23 cellular contexts compared by ENCODE assay signal in genomic region chr12:1444142-1444516, GRCh38.
DNase-seq lines count a peak whose midpoint lies in the region; ATAC-seq, FAIRE-seq and TF ChIP-seq lines count a peak whose summit lies in the region.
"Had no signal": no experiment of that assay in that cellular context is flagged by ENCODE, and none has a peak within 500 bp of the region (broad histone marks: within the 10 kb centered on the region; RNA-seq: fewer than 3 reads in every experiment).

No MANE protein-coding gene starts in this region.

- no peak for FAIRE-seq in K562 (lab: Jason Lieb, UNC)

- H3K27ac Mint-ChIP-seq in nephron progenitor cell (peak overlapping the region; percentile 78), neural progenitor cell (no peak overlapping the region)
- H3K27ac Mint-ChIP-seq: activated CD4-positive, alpha-beta memory T cell treated with anti-CD3 and anti-CD28 coated beads for 36 hours; activated naive CD4-positive, alpha-beta T cell treated with anti-CD3 and anti-CD28 coated beads, Interleukin-2, amount 10 ng/mL, durations not matched to agents 7 days and 5 days had no signal

- TF ChIP-seq EP300 in K562 (IDR thresholded peaks at IDR 0.05; ENCODE audit: low read length), result no peak
- TF ChIP-seq EP300 in transverse colon (IDR thresholded peaks at IDR 0.05; ENCODE audit: low read depth), result no peak

- intact Hi-C loops in K562 (cut with micrococcal nuclease) (no loop called here), transverse colon (cut with DNase I; ENCODE audit: low total_unique reads) (no loop called here)

- H3K36me3 Mint-ChIP-seq in nephron progenitor cell (ENCODE audit: low read depth), result peaks cover 51% of the 10 kb centered on the region
- H3K36me3 Mint-ChIP-seq in neural progenitor cell, result peaks cover 3% of the 10 kb centered on the region
- H3K36me3 Mint-ChIP-seq: activated naive CD4-positive, alpha-beta T cell treated with anti-CD3 and anti-CD28 coated beads, Interleukin-2, amount 10 ng/mL, durations not matched to agents 7 days and 5 days had no signal

- POLR2A ChIA-PET in K562 (lab: Yijun Ruan, JAX), result interaction anchor here (0.9 kb wide), 1 partner anchor 20 kb away, joined by 4 read pairs; no protein-coding TSS in a partner anchor

- H3K27me3 ChIP-seq in K562 (ENCODE audit: control insufficient read depth in 2 of 2, insufficient read depth in 2 of 2, low read length in 2 of 2) (no peaks in the 10 kb centered on the region), transverse colon (no peaks in the 10 kb centered on the region), neural progenitor cell (no peaks in the 10 kb centered on the region)
- H3K27me3 ChIP-seq: BE2C, body of pancreas, neutrophil, right lobe of liver had no signal

- no peak for DNase-seq in K562 (ENCODE audit: extremely low read depth in 1 of 4, low spot score in 3 of 4)
- DNase-seq in fibroblast of the aortic adventitia (ENCODE audit: low read depth), result no peak
- DNase-seq in nephron progenitor cell, result no peak
- no peak for DNase-seq in transverse colon
- DNase-seq in neural progenitor cell (ENCODE audit: low spot score), result no peak
- DNase-seq in SIG-M5 treated with dmso at 0.1 percent for 504 hours (lab: John Stamatoyannopoulos, UW; ENCODE audit: unreplicated experiment), result no peak
- no peak for DNase-seq in activated CD8-positive, alpha-beta memory T cell treated with anti-CD3 and anti-CD28 coated beads for 24 hours
- DNase-seq: activated CD4-positive, alpha-beta memory T cell treated with anti-CD3 and anti-CD28 coated beads for 36 hours; activated naive CD4-positive, alpha-beta T cell treated with anti-CD3 and anti-CD28 coated beads, Interleukin-2, amount 10 ng/mL, durations not matched to agents 7 days and 5 days; activated T-cell treated with anti-CD3 and anti-CD28 coated beads, Interleukin-2, amount 50 U/mL, for 1 hour; BE2C; body of pancreas; erythroblast; glutamatergic neuron; NCI-H1048; NCI-H2107; NCI-H524 treated with DMSO at 0.1 percent for 48 hours; right lobe of liver; SHP77; stimulated activated CD4-positive, alpha-beta T cell treated with anti-CD3 and anti-CD28 coated beads, Interleukin-2, amount 100 ng/mL, for 24 hours; T-helper 2 cell had no signal

- H3F3A ChIP-seq in neural progenitor cell (ENCODE audit: low read depth), result peaks cover 3% of the 10 kb centered on the region

- peak overlapping the region in 1 of 2 experiments; percentile 61; a peak in 1 of 4 replicates for H3K9ac ChIP-seq in K562 (ENCODE audit: insufficient read depth in 1 of 2, low read depth in 2 of 2, low read length in 2 of 2)
- H3K9ac ChIP-seq in neural progenitor cell, result no peak overlapping the region

- ATAC-seq in K562, result no peak
- ATAC-seq: body of pancreas, right lobe of liver, WTC11 had no signal

- H3K4me3 ChIP-seq in K562 (no peak overlapping the region), fibroblast of the aortic adventitia (ENCODE audit: low read depth, low read length) (peak overlapping the region; percentile 57), transverse colon (no peak overlapping the region), neural progenitor cell (no peak overlapping the region)
- H3K4me3 ChIP-seq: body of pancreas, right lobe of liver had no signal

- H3K36me3 ChIP-seq in K562 (ENCODE audit: control insufficient read depth, insufficient read depth, low read length) (no peaks in the 10 kb centered on the region), transverse colon (no peaks in the 10 kb centered on the region), neural progenitor cell (no peaks in the 10 kb centered on the region)
- H3K36me3 ChIP-seq: BE2C had no signal

- H4K20me1 ChIP-seq in K562 (replicated peaks; ENCODE audit: control insufficient read depth, insufficient read depth, low read length) (no peaks in the 10 kb centered on the region), neural progenitor cell (ENCODE audit: low read depth) (no peaks in the 10 kb centered on the region)

- H3K4me2 ChIP-seq in K562 (ENCODE audit: insufficient read depth, low read length), result no peak overlapping the region
- H3K4me2 ChIP-seq in neural progenitor cell, result no peak overlapping the region

- TF ChIP-seq POLR2A in K562 (conservative IDR thresholded peaks at IDR 0.05) (no peak), transverse colon (IDR thresholded peaks at IDR 0.05) (no peak)

- 50% methylated on average over 6 of the region's 6 CpGs for WGBS in K562 (ENCODE audit: insufficient coverage, low coverage, missing lambda C conversion rate)
- WGBS in transverse colon (ENCODE audit: low coverage in 1 of 2), 2 donors, result 84 to 88% methylated on average over 5 to 6 of the region's 6 CpGs

- TF ChIP-seq CTCF in K562 (IDR thresholded peaks at IDR 0.05 in 2 of 3, conservative IDR thresholded peaks at IDR 0.05 in 1 of 3; ENCODE audit: insufficient read depth in 2 of 3, low read depth in 1 of 3, low read length in 3 of 3) (no peak), fibroblast of the aortic adventitia (IDR thresholded peaks at IDR 0.05; ENCODE audit: insufficient read depth, low read length) (no peak), nephron progenitor cell (IDR thresholded peaks at IDR 0.05) (no peak), transverse colon (IDR thresholded peaks at IDR 0.05) (no peak), neural progenitor cell (IDR thresholded peaks at IDR 0.05) (no peak)

- in situ Hi-C loops in K562 (cut with MboI) (no loop called here), transverse colon (cut with MboI; ENCODE audit: low pct_ligation_motif_present in 1 of 4, low pct_unique_long_range_greater_than_20kb in 1 of 4, low sequenced_read_pairs in 3 of 4) (no loop called here)

- no peaks in the 10 kb centered on the region for H3K9me3 ChIP-seq in K562 (replicated peaks; ENCODE audit: control insufficient read depth, insufficient read depth, low read depth, low read length)
- no peaks in the 10 kb centered on the region for H3K9me3 ChIP-seq in transverse colon
- H3K9me3 ChIP-seq in neural progenitor cell (ENCODE audit: low read depth), result no peaks in the 10 kb centered on the region
- H3K9me3 ChIP-seq: BE2C, body of pancreas, neutrophil, right lobe of liver had no signal

- H3K4me1 Mint-ChIP-seq in nephron progenitor cell (peaks cover 43% of the 10 kb centered on the region), neural progenitor cell (peaks cover 19% of the 10 kb centered on the region)
- H3K4me1 Mint-ChIP-seq: activated naive CD4-positive, alpha-beta T cell treated with anti-CD3 and anti-CD28 coated beads, Interleukin-2, amount 10 ng/mL, durations not matched to agents 7 days and 5 days had no signal

- no TSS peak for BruUV-seq in K562 (replicated peaks; lab: Mats Ljungman, UMichigan)

- peaks cover 0 to 7% of the 10 kb centered on the region in 2 experiments; a peak in 3 of 5 replicates for H3K4me1 ChIP-seq in K562 (replicated peaks in 1 of 2; ENCODE audit: control insufficient read depth in 2 of 2, insufficient read depth in 2 of 2, low read length in 2 of 2)
- no peaks in the 10 kb centered on the region for H3K4me1 ChIP-seq in transverse colon
- peaks cover 12% of the 10 kb centered on the region for H3K4me1 ChIP-seq in neural progenitor cell
- H3K4me1 ChIP-seq: BE2C, body of pancreas, right lobe of liver had no signal

- peaks cover 4% of the 10 kb centered on the region for H3K9me3 Mint-ChIP-seq in nephron progenitor cell
- H3K9me3 Mint-ChIP-seq in neural progenitor cell, result no peaks in the 10 kb centered on the region
- H3K9me3 Mint-ChIP-seq: activated CD4-positive, alpha-beta memory T cell treated with anti-CD3 and anti-CD28 coated beads for 36 hours; activated naive CD4-positive, alpha-beta T cell treated with anti-CD3 and anti-CD28 coated beads, Interleukin-2, amount 10 ng/mL, durations not matched to agents 7 days and 5 days had no signal

- H3K79me2 ChIP-seq in K562 (ENCODE audit: control insufficient read depth, insufficient read depth, low read length), result no peaks in the 10 kb centered on the region
- H3K79me2 ChIP-seq in neural progenitor cell (ENCODE audit: low read depth), result no peaks in the 10 kb centered on the region

- no peaks in the 10 kb centered on the region for H3K9me1 ChIP-seq in K562 (ENCODE audit: control insufficient read depth, insufficient read depth, low read length)

- 0 out of 3 replicates have a peak overlapping the region, but pooled peaks have one; percentile 7 for H3K27ac ChIP-seq in K562 (ENCODE audit: extremely low read depth, low read depth, low read length)
- peak overlapping the region in 3 of 4 donors; percentile 33 to 47 (median 41) for H3K27ac ChIP-seq in transverse colon
- no peak overlapping the region for H3K27ac ChIP-seq in neural progenitor cell
- H3K27ac ChIP-seq: body of pancreas, neutrophil, right lobe of liver had no signal

- peak overlapping the region; percentile 42 for H2AFZ ChIP-seq in K562 (ENCODE audit: low read depth, low read length)
- H2AFZ ChIP-seq in neural progenitor cell (replicated peaks), result no peak overlapping the region

- H3K4me3 Mint-ChIP-seq in nephron progenitor cell (peak overlapping the region; percentile 24), neural progenitor cell (no peak overlapping the region)
- H3K4me3 Mint-ChIP-seq: activated CD4-positive, alpha-beta memory T cell treated with anti-CD3 and anti-CD28 coated beads for 36 hours; activated naive CD4-positive, alpha-beta T cell treated with anti-CD3 and anti-CD28 coated beads, Interleukin-2, amount 10 ng/mL, durations not matched to agents 7 days and 5 days; WTC11 had no signal

- H3K27me3 Mint-ChIP-seq in nephron progenitor cell (ENCODE audit: low read depth, poor library complexity), result no peaks in the 10 kb centered on the region
- peaks cover 2% of the 10 kb centered on the region for H3K27me3 Mint-ChIP-seq in neural progenitor cell (ENCODE audit: insufficient read depth, low read depth)
- H3K27me3 Mint-ChIP-seq: activated CD4-positive, alpha-beta memory T cell treated with anti-CD3 and anti-CD28 coated beads for 36 hours; activated naive CD4-positive, alpha-beta T cell treated with anti-CD3 and anti-CD28 coated beads, Interleukin-2, amount 10 ng/mL, durations not matched to agents 7 days and 5 days had no signal

- CTCF ChIA-PET in K562 (lab: Yijun Ruan, JAX; ENCODE audit: low intra/inter-chr PET ratio), result no interaction called here

- no peak for TF ChIP-seq RAD21 in K562 (CRISPR knock-in tag; conservative IDR thresholded peaks at IDR 0.05 in 1 of 2, IDR thresholded peaks at IDR 0.05 in 1 of 2)

TF ChIP-seq in K562, 482 proteins besides CTCF, POLR2A, EP300 and RAD21 (continues in another document):
- TF ChIP-seq SNIP1 (IDR thresholded peaks at IDR 0.05; ENCODE audit: low read depth) (no peak), EP400 (IDR thresholded peaks at IDR 0.05) (no peak)
